Comparison of ENCODE assay signal across 13 cellular contexts in the genomic region with DNA sequence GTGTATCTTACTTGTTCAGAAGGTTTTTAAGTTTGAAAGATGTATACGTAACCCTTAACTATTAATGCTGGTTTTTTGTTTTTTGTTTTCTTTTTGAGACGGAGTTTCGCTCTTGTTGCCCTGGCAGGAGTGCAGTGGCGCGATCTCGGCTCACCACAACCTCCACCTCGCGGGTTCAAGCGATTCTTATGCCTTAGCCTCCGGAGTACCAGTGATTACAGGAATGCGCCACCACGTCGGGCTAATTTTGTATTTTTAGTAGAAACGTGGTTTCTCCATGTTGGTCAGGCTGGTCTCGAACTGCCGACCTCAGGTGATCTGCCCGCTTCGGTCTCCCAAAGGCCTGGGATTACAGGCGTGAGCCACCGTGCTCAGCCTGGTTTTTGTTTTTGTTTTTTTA. TPM values are rescaled to one million over a fixed set of nuclear protein-coding genes. Genes with fewer than 3 reads are reported as not detected.
DNase-seq lines count a peak whose midpoint lies in the region; ATAC-seq and TF ChIP-seq lines count a peak whose summit lies in the region.
"Not testable (repeated sequence)": the region's sequence is repeated elsewhere in the genome, so short reads cannot be mapped to it uniquely, and the experiment has no call there.
"Had no signal": no experiment of that assay in that cellular context is flagged by ENCODE, and none has a peak within 500 bp of the region (broad histone marks: within the 10 kb centered on the region; RNA-seq: fewer than 3 reads in every experiment).

No MANE protein-coding gene starts in this region.

- not testable (repeated sequence) for DNase-seq in GM23338 (ENCODE audit: low spot score)

- not testable (repeated sequence) for H2AFZ ChIP-seq in ACC112 (ENCODE audit: low read length, unreplicated experiment); GM23338

- H3K9me3 Mint-ChIP-seq in GM23338; activated T-helper 17 cell treated with anti-CD3 and anti-CD28 coated beads, Interleukin-2, amount 50 U/mL, for 72 hours; dendritic cell treated with granulocyte-macrophage colony-stimulating factor and Interleukin-4, amounts not matched to agents 40 ng/mL and 50 ng/mL, for 4 days; stimulated activated naive CD8-positive, alpha-beta T cell treated with anti-CD3 and anti-CD28 coated beads, Interleukin-15, Interleukin-2, amounts not matched to agents 100 ng/mL and 50 ng/mL, for 24 hours: not testable (repeated sequence)

- H3K4me3 ChIP-seq in ACC112 (ENCODE audit: low read depth, low read length), result peak overlapping the region; percentile 85
- peak overlapping the region; percentile 66 for H3K4me3 ChIP-seq in GM23338
- H3K4me3 ChIP-seq in gastroesophageal sphincter, result peak overlapping the region; percentile 63 to 96
- H3K4me3 ChIP-seq in mononuclear cell (ENCODE audit: low read length), result peak overlapping the region; percentile 84

- H3K9me3 ChIP-seq in gastroesophageal sphincter; mononuclear cell (ENCODE audit: low read depth, low read length): not testable (repeated sequence)

- not testable (repeated sequence) for H4K20me1 ChIP-seq in GM23338 (replicated peaks; ENCODE audit: insufficient read depth)

- not testable (repeated sequence) for H3K36me3 ChIP-seq in ACC112 (ENCODE audit: insufficient read depth, low read length); GM23338 (ENCODE audit: insufficient read depth); gastroesophageal sphincter

- not testable (repeated sequence) for TF ChIP-seq POLR2A in gastroesophageal sphincter (IDR thresholded peaks at IDR 0.05)

- H3K79me2 ChIP-seq in ACC112 (ENCODE audit: control insufficient read depth, insufficient read depth, low read length, unreplicated experiment) (peaks cover 62% of the 10 kb centered on the region), GM23338 (replicated peaks; ENCODE audit: insufficient read depth) (peaks cover 64% of the 10 kb centered on the region)

- H3K4me1 ChIP-seq in ACC112 (ENCODE audit: control insufficient read depth, insufficient read depth, low read length, unreplicated experiment); GM23338 (ENCODE audit: insufficient read depth); gastroesophageal sphincter: not testable (repeated sequence)
- peaks cover 11% of the 10 kb centered on the region for H3K4me1 ChIP-seq in mononuclear cell (ENCODE audit: insufficient read depth, low read length)

- H3K27ac Mint-ChIP-seq in GM23338, result peak overlapping the region; percentile 96
- H3K27ac Mint-ChIP-seq in activated T-helper 17 cell treated with anti-CD3 and anti-CD28 coated beads, Interleukin-2, amount 50 U/mL, for 72 hours, result peak overlapping the region; percentile 87
- H3K27ac Mint-ChIP-seq in dendritic cell treated with granulocyte-macrophage colony-stimulating factor and Interleukin-4, amounts not matched to agents 40 ng/mL and 50 ng/mL, for 4 days, result peak overlapping the region; percentile 80
- peak overlapping the region; percentile 96 for H3K27ac Mint-ChIP-seq in stimulated activated naive CD8-positive, alpha-beta T cell treated with anti-CD3 and anti-CD28 coated beads, Interleukin-15, Interleukin-2, amounts not matched to agents 100 ng/mL and 50 ng/mL, for 24 hours

- H3K4me3 Mint-ChIP-seq in GM23338, result peak overlapping the region; percentile 98
- peak overlapping the region; percentile 86 for H3K4me3 Mint-ChIP-seq in activated T-helper 17 cell treated with anti-CD3 and anti-CD28 coated beads, Interleukin-2, amount 50 U/mL, for 72 hours
- peak overlapping the region; percentile 49 for H3K4me3 Mint-ChIP-seq in dendritic cell treated with granulocyte-macrophage colony-stimulating factor and Interleukin-4, amounts not matched to agents 40 ng/mL and 50 ng/mL, for 4 days
- peak overlapping the region; percentile 97 for H3K4me3 Mint-ChIP-seq in stimulated activated naive CD8-positive, alpha-beta T cell treated with anti-CD3 and anti-CD28 coated beads, Interleukin-15, Interleukin-2, amounts not matched to agents 100 ng/mL and 50 ng/mL, for 24 hours

- peaks cover 17% of the 10 kb centered on the region for H3K4me1 Mint-ChIP-seq in GM23338
- H3K4me1 Mint-ChIP-seq in activated T-helper 17 cell treated with anti-CD3 and anti-CD28 coated beads, Interleukin-2, amount 50 U/mL, for 72 hours; dendritic cell treated with granulocyte-macrophage colony-stimulating factor and Interleukin-4, amounts not matched to agents 40 ng/mL and 50 ng/mL, for 4 days (ENCODE audit: low read depth): not testable (repeated sequence)
- H3K4me1 Mint-ChIP-seq in stimulated activated naive CD8-positive, alpha-beta T cell treated with anti-CD3 and anti-CD28 coated beads, Interleukin-15, Interleukin-2, amounts not matched to agents 100 ng/mL and 50 ng/mL, for 24 hours (ENCODE audit: low read depth), result peaks cover 37% of the 10 kb centered on the region

- peak overlapping the region; percentile 81 for H3K4me2 ChIP-seq in GM23338

- intact Hi-C loops in dendritic cell treated with granulocyte-macrophage colony-stimulating factor and Interleukin-4, amounts not matched to agents 40 ng/mL and 50 ng/mL, for 4 days (cut with micrococcal nuclease), result not testable (repeated sequence)

- H3F3A ChIP-seq in GM23338 (replicated peaks; ENCODE audit: low read depth), result not testable (repeated sequence)

- H3K27me3 Mint-ChIP-seq in GM23338 (ENCODE audit: insufficient read depth, low read depth, poor library complexity); activated T-helper 17 cell treated with anti-CD3 and anti-CD28 coated beads, Interleukin-2, amount 50 U/mL, for 72 hours; dendritic cell treated with granulocyte-macrophage colony-stimulating factor and Interleukin-4, amounts not matched to agents 40 ng/mL and 50 ng/mL, for 4 days; stimulated activated naive CD8-positive, alpha-beta T cell treated with anti-CD3 and anti-CD28 coated beads, Interleukin-15, Interleukin-2, amounts not matched to agents 100 ng/mL and 50 ng/mL, for 24 hours: not testable (repeated sequence)

- TF ChIP-seq EP300 in gastroesophageal sphincter (IDR thresholded peaks at IDR 0.05), result not testable (repeated sequence)

- peaks cover 37% of the 10 kb centered on the region for H3K36me3 Mint-ChIP-seq in GM23338 (ENCODE audit: low read depth)
- peaks cover 54% of the 10 kb centered on the region for H3K36me3 Mint-ChIP-seq in activated T-helper 17 cell treated with anti-CD3 and anti-CD28 coated beads, Interleukin-2, amount 50 U/mL, for 72 hours (ENCODE audit: low read depth)
- not testable (repeated sequence) for H3K36me3 Mint-ChIP-seq in dendritic cell treated with granulocyte-macrophage colony-stimulating factor and Interleukin-4, amounts not matched to agents 40 ng/mL and 50 ng/mL, for 4 days (ENCODE audit: low read depth)
- H3K36me3 Mint-ChIP-seq in stimulated activated naive CD8-positive, alpha-beta T cell treated with anti-CD3 and anti-CD28 coated beads, Interleukin-15, Interleukin-2, amounts not matched to agents 100 ng/mL and 50 ng/mL, for 24 hours (ENCODE audit: low read depth), result peaks cover 19% of the 10 kb centered on the region

- H3K9me2 ChIP-seq in GM23338 (ENCODE audit: insufficient read depth), result not testable (repeated sequence)

- not testable (repeated sequence) for H3K27me3 ChIP-seq in ACC112 (ENCODE audit: insufficient read depth, low read length); GM23338 (ENCODE audit: insufficient read depth); gastroesophageal sphincter; mononuclear cell (ENCODE audit: insufficient read depth, low read length)

- H3K27ac ChIP-seq in ACC112 (ENCODE audit: low read depth, low read length), result not testable (repeated sequence)
- H3K27ac ChIP-seq in GM23338 (ENCODE audit: low read depth) (peak overlapping the region; percentile 92), VCaP (peak overlapping the region; percentile 91), gastroesophageal sphincter (peak overlapping the region in 1 of 4 donors; percentile 80)

- not testable (repeated sequence) for TF ChIP-seq CTCF in GM23338 (conservative IDR thresholded peaks at IDR 0.05; ENCODE audit: low read depth in 2 of 2); VCaP (conservative IDR thresholded peaks at IDR 0.05); gastroesophageal sphincter (IDR thresholded peaks at IDR 0.05)

- not testable (repeated sequence) for ATAC-seq in GM23338; activated T-helper 17 cell treated with anti-CD3 and anti-CD28 coated beads, Interleukin-2, amount 50 U/mL, for 72 hours (replicated peaks); gastroesophageal sphincter

- WGBS in gastroesophageal sphincter (ENCODE audit: low coverage in 1 of 2), 2 donors, result 55% methylated on average over 11 of the region's 20 CpGs; no CpG with 5 or more reads in 1 of the 2 donors

RNA-seq across cellular contexts. Expression of gene USP9Y, which starts 37.2 kb away (rescaled TPM):
- 45.2 and 49.0 TPM in 2 replicates for total RNA-seq in GM23338 (2014; rRNA removed; shearing (Covaris generic))
- polyA plus RNA-seq in GM23338 (2016; fragmentation: Nextera tagmentation; extraction: Ambion mirVana), result 17.4 and 23.7 TPM in 2 replicates
- 10 to 100 TPM; 14.0 to 19.1 TPM for total RNA-seq in activated T-helper 17 cell treated with anti-CD3 and anti-CD28 coated beads, Interleukin-2, amount 50 U/mL, for 72 hours
- 10 to 100 TPM in 2 of 4 donors, under 1 TPM in 1, not detected in 1; 0.07 to 35.6 (median 32.7) TPM for total RNA-seq in gastroesophageal sphincter
- not detected for total RNA-seq in mononuclear cell
- total RNA-seq: ascending aorta, chondrocyte, left colon, occipital lobe, PC-9 had no signal
